ENCODE assay signal across 30 cellular contexts in genomic region chr13:49271264-49271663, GRCh38. TPM values are rescaled to one million over a fixed set of nuclear protein-coding genes. Genes with fewer than 3 reads are reported as not detected.
"Had no signal": no experiment of that assay in that cellular context is flagged by ENCODE, and none has a peak within 500 bp of the region (broad histone marks: within the 10 kb centered on the region; RNA-seq: fewer than 3 reads in every experiment).

No MANE protein-coding gene starts in this region.

- FAIRE-seq: astrocyte, colon, endothelial cell of umbilical vein had no signal

- H3K27ac Mint-ChIP-seq: activated CD4-positive, alpha-beta T cell treated with anti-CD3 and anti-CD28 coated beads, Interleukin-2, amount 10 ng/mL, durations not matched to agents 7 days and 5 days; activated CD8-positive, alpha-beta T cell treated with anti-CD3 and anti-CD28 coated beads, Interleukin-2, amount 10 ng/mL, durations not matched to agents 7 days and 5 days; activated naive CD4-positive, alpha-beta T cell treated with anti-CD3 and anti-CD28 coated beads, Interleukin-2, amount 50 U/mL, for 24 hours; immature natural killer cell had no signal

- ATAC-seq: activated CD8-positive, alpha-beta T cell treated with anti-CD3 and anti-CD28 coated beads, Interleukin-2, amount 10 ng/mL, durations not matched to agents 7 days and 5 days; esophagus mucosa; left lobe of liver; lower lobe of right lung had no signal

- H3K4me1 Mint-ChIP-seq: activated CD4-positive, alpha-beta T cell treated with anti-CD3 and anti-CD28 coated beads, Interleukin-2, amount 10 ng/mL, durations not matched to agents 7 days and 5 days; activated naive CD4-positive, alpha-beta T cell treated with anti-CD3 and anti-CD28 coated beads, Interleukin-2, amount 50 U/mL, for 24 hours; immature natural killer cell; naive B cell had no signal

- DNase-seq: activated CD4-positive, alpha-beta T cell treated with anti-CD3 and anti-CD28 coated beads, Interleukin-2, amount 10 ng/mL, durations not matched to agents 7 days and 5 days; activated CD8-positive, alpha-beta T cell treated with anti-CD3 and anti-CD28 coated beads, Interleukin-2, amount 10 ng/mL, durations not matched to agents 7 days and 5 days; activated gamma-delta T cell; central memory CD4-positive, alpha-beta T cell; effector memory CD4-positive, alpha-beta T cell; foreskin melanocyte; immature natural killer cell; lower lobe of right lung; naive B cell; nucleus accumbens; sigmoid colon; stimulated activated CD4-positive, alpha-beta T cell treated with anti-CD3 and anti-CD28 coated beads, Interleukin-15, amount 100 ng/mL, for 24 hours; stimulated activated naive CD4-positive, alpha-beta T cell treated with Interleukin-2 at 50 U/mL for 16 hours; substantia nigra; tibial artery had no signal

- H3K4me3 Mint-ChIP-seq: activated CD4-positive, alpha-beta T cell treated with anti-CD3 and anti-CD28 coated beads, Interleukin-2, amount 10 ng/mL, durations not matched to agents 7 days and 5 days; activated CD8-positive, alpha-beta T cell treated with anti-CD3 and anti-CD28 coated beads, Interleukin-2, amount 10 ng/mL, durations not matched to agents 7 days and 5 days; activated naive CD4-positive, alpha-beta T cell treated with anti-CD3 and anti-CD28 coated beads, Interleukin-2, amount 50 U/mL, for 24 hours; immature natural killer cell; naive B cell had no signal

- H3K27me3 Mint-ChIP-seq: activated CD4-positive, alpha-beta T cell treated with anti-CD3 and anti-CD28 coated beads, Interleukin-2, amount 10 ng/mL, durations not matched to agents 7 days and 5 days; activated naive CD4-positive, alpha-beta T cell treated with anti-CD3 and anti-CD28 coated beads, Interleukin-2, amount 50 U/mL, for 24 hours; naive B cell had no signal

- H3K9me3 Mint-ChIP-seq: activated CD4-positive, alpha-beta T cell treated with anti-CD3 and anti-CD28 coated beads, Interleukin-2, amount 10 ng/mL, durations not matched to agents 7 days and 5 days; activated naive CD4-positive, alpha-beta T cell treated with anti-CD3 and anti-CD28 coated beads, Interleukin-2, amount 50 U/mL, for 24 hours; immature natural killer cell; naive B cell had no signal

RNA-seq across cellular contexts. Expression of gene MLNR, which starts 51.1 kb away (rescaled TPM):
- total RNA-seq: activated CD4-positive, alpha-beta T cell treated with anti-CD3 and anti-CD28 coated beads, Interleukin-2, amount 10 ng/mL, durations not matched to agents 7 days and 5 days; activated CD8-positive, alpha-beta T cell treated with anti-CD3 and anti-CD28 coated beads, Interleukin-2, amount 10 ng/mL, durations not matched to agents 7 days and 5 days; astrocyte; dermis microvascular lymphatic vessel endothelial cell; endothelial cell of umbilical vein; esophagus mucosa; kidney epithelial cell; left lobe of liver; lower lobe of right lung; mesenteric fat pad; mucosa of gallbladder; posterior vena cava; renal cortical epithelial cell; smooth muscle cell; T-helper 2 cell treated with Interferon-gamma antibody and Interleukin-4, amounts not matched to agents 100 ng/mL and 5 ng/mL, for 36 hours; urinary bladder had no signal
